In genomic region chr14:26394114-26394855, GRCh38 we compare ENCODE assay signal across 1 cellular context.
A peak's percentile ranks its signal among the peaks of the same experiment; 100 is the strongest.
TF ChIP-seq lines count a peak whose summit lies in the region.

No MANE protein-coding gene starts in this region.

TF ChIP-seq in HEK293, 187 proteins besides CTCF, POLR2A, EP300 and RAD21 (continued from another document):
- TF ChIP-seq PRDM6 (tag by site-specific recombination; IDR thresholded peaks at IDR 0.05), result peak; percentile 73; the same call in 1 of the 2 replicates
- TF ChIP-seq PRDM4 (tag by site-specific recombination; IDR thresholded peaks at IDR 0.05), result 0 out of 2 replicates have a peak, but pooled peaks have one; percentile 36
- 0 out of 2 replicates have a peak, but pooled peaks have one; percentile 34 for TF ChIP-seq BCL11B (tag by site-specific recombination; IDR thresholded peaks at IDR 0.05; ENCODE audit: low read depth)
- no peak for TF ChIP-seq KLF1 (tag by site-specific recombination; IDR thresholded peaks at IDR 0.05)
- 0 out of 2 replicates have a peak, but pooled peaks have one; percentile 35 for TF ChIP-seq ZBTB21 (tag by site-specific recombination; IDR thresholded peaks at IDR 0.05)
- 0 out of 2 replicates have a peak, but pooled peaks have one; percentile 16 for TF ChIP-seq KLF8 (tag by site-specific recombination; IDR thresholded peaks at IDR 0.05)
- TF ChIP-seq ZNF394 (tag by site-specific recombination; IDR thresholded peaks at IDR 0.05; ENCODE audit: borderline replicate concordance), result peak; percentile 63; the same call in 1 of the 2 replicates
- TF ChIP-seq ZNF366 (tag by site-specific recombination; conservative IDR thresholded peaks at IDR 0.05), result peak; percentile 39; the same call in 1 of the 2 replicates
- peak; percentile 52; the same call in 1 of the 2 replicates for TF ChIP-seq ZBTB17 (tag by site-specific recombination; IDR thresholded peaks at IDR 0.05)
- TF ChIP-seq ZNF184 (tag by site-specific recombination; IDR thresholded peaks at IDR 0.05), result 0 out of 2 replicates have a peak, but pooled peaks have one; percentile 35
- TF ChIP-seq ZNF664 (tag by site-specific recombination; IDR thresholded peaks at IDR 0.05), result no peak
